ENCODE assay signal across 12 cellular contexts in the genomic region with DNA sequence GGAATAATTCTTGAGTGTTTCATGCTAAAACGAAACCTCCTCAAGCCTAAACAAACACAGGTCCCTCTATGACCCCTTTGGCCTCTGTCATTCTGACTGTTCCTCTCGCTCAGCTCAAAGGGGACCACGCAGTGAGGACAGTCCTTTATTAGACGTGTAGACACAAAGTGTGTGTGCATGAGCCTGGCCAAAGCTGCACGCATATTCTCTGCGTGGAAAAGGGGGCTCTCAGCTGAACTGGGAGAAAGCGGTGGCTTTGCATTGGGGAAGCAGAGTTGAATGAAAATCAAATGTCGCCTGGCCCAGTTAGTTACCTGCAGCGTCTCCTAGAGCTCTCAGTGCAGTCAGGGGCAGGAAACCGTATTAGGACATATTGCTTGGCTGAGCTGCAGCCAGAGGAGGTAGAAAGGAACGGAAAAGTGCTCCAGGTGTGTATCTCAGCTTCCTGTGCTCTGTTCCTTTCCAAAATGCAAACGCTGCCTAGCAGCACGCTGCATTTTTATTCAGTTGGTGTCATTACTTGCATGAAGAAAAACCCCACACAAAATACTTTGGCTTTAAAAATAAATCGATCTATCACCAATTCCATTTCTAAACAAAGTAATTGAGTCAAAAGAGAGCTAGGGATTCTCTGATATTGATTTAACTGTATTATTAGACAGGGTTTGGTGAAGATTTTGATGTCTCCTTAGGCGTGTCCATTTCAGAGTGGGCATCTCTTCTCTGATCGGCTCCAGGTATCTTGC. TPM values are rescaled to one million over a fixed set of nuclear protein-coding genes. Genes with fewer than 3 reads are reported as not detected.
A peak's percentile ranks its signal among the peaks of the same experiment; 100 is the strongest.
DNase-seq lines count a peak whose midpoint lies in the region; ATAC-seq and TF ChIP-seq lines count a peak whose summit lies in the region.
"Had no signal": no experiment of that assay in that cellular context is flagged by ENCODE, and none has a peak within 500 bp of the region (broad histone marks: within the 10 kb centered on the region; RNA-seq: fewer than 3 reads in every experiment).

No MANE protein-coding gene starts in this region.

- DNase-seq in Caco-2: no peak
- peak; percentile 17 for DNase-seq in OCI-LY7 (ENCODE audit: low spot score)
- no peak for DNase-seq in effector memory CD8-positive, alpha-beta T cell
- peak; percentile 76 for DNase-seq in osteoblast (ENCODE audit: insufficient read length, low spot score, missing footprints)
- DNase-seq in 8988T: no peak
- no peak for DNase-seq in iPS-NIHi11 (ENCODE audit: low spot score)

- no peak for TF ChIP-seq CTCF in Caco-2 (IDR thresholded peaks at IDR 0.05; ENCODE audit: insufficient read depth in 1 of 2, low read depth in 1 of 2, low read length in 1 of 2, severe bottlenecking in 1 of 2, unreplicated experiment in 1 of 2)
- TF ChIP-seq CTCF in OCI-LY7 (conservative IDR thresholded peaks at IDR 0.05; ENCODE audit: low read length): no peak
- no peak for TF ChIP-seq CTCF in osteoblast (IDR thresholded peaks at IDR 0.05; ENCODE audit: extremely low read depth, low read depth, low read length)

- H3K27me3 ChIP-seq in Caco-2 (replicated peaks; ENCODE audit: control insufficient read depth, insufficient read depth, low read length) (no peaks in the 10 kb centered on the region), osteoblast (ENCODE audit: insufficient read depth, low read length) (peaks cover 52% of the 10 kb centered on the region)

- H3K9me3 Mint-ChIP-seq in Caco-2 (ENCODE audit: unreplicated experiment): no peaks in the 10 kb centered on the region
- no peaks in the 10 kb centered on the region for H3K9me3 Mint-ChIP-seq in effector memory CD8-positive, alpha-beta T cell

- H3K36me3 Mint-ChIP-seq in Caco-2 (ENCODE audit: insufficient read depth, unreplicated experiment): peaks cover 85% of the 10 kb centered on the region
- H3K36me3 Mint-ChIP-seq in effector memory CD8-positive, alpha-beta T cell (ENCODE audit: insufficient read depth): peaks cover 100% of the 10 kb centered on the region

- POLR2A ChIA-PET in Caco-2 (lab: Charles Lee): interaction anchor here (0.6 kb wide), 1 partner anchor 44 kb away, joined by 4 read pairs; no protein-coding TSS in a partner anchor
- POLR2A ChIA-PET in OCI-LY7 (lab: Charles Lee): no interaction called here

- no peak overlapping the region for H3K27ac ChIP-seq in OCI-LY7 (ENCODE audit: low read depth, low read length, poor library complexity, severe bottlenecking)
- no peak overlapping the region for H3K27ac ChIP-seq in osteoblast (ENCODE audit: low read depth, low read length)
- H3K27ac ChIP-seq: KMS-11 had no signal

- H3K36me3 ChIP-seq in Caco-2 (ENCODE audit: control insufficient read depth, insufficient read depth, low read length): peaks cover 3% of the 10 kb centered on the region
- no peaks in the 10 kb centered on the region for H3K36me3 ChIP-seq in OCI-LY7 (ENCODE audit: insufficient read depth, low read length)
- H3K36me3 ChIP-seq in osteoblast (ENCODE audit: insufficient read depth, low read length): no peaks in the 10 kb centered on the region

- H3K79me2 ChIP-seq in OCI-LY7 (ENCODE audit: insufficient read depth, low read depth, low read length): no peaks in the 10 kb centered on the region
- H3K79me2 ChIP-seq in osteoblast (ENCODE audit: insufficient read depth, low read length): no peaks in the 10 kb centered on the region

- no peaks in the 10 kb centered on the region for H3K9me2 ChIP-seq in OCI-LY7 (ENCODE audit: insufficient read depth, low read length)

- H3K4me3 ChIP-seq in Caco-2 (ENCODE audit: low read depth, low read length) (no peak overlapping the region), OCI-LY7 (ENCODE audit: low read depth, low read length, poor library complexity, severe bottlenecking) (no peak overlapping the region), osteoblast (ENCODE audit: insufficient read depth, low read length) (no peak overlapping the region)

- H3K27ac Mint-ChIP-seq in Caco-2 (ENCODE audit: unreplicated experiment): peak overlapping the region; percentile 34
- H3K27ac Mint-ChIP-seq in effector memory CD8-positive, alpha-beta T cell: peak overlapping the region; percentile 97 to 99

- H3K4me2 ChIP-seq in OCI-LY7 (ENCODE audit: low read length): peak overlapping the region; percentile 40
- H3K4me2 ChIP-seq in osteoblast (ENCODE audit: insufficient read depth, low read length): no peak overlapping the region
- H3K4me2 ChIP-seq: KMS-11 had no signal

- peaks cover 43% of the 10 kb centered on the region for H3K4me1 Mint-ChIP-seq in Caco-2 (ENCODE audit: low read depth, unreplicated experiment)
- H3K4me1 Mint-ChIP-seq in effector memory CD8-positive, alpha-beta T cell (ENCODE audit: low read depth in 2 of 2): peaks cover 64 to 70% of the 10 kb centered on the region in 2 donors

- H3K9me3 ChIP-seq in Caco-2 (no peaks in the 10 kb centered on the region), OCI-LY7 (ENCODE audit: low read length) (no peaks in the 10 kb centered on the region), osteoblast (ENCODE audit: low read depth, low read length) (no peaks in the 10 kb centered on the region)

- no peaks in the 10 kb centered on the region for H4K20me1 ChIP-seq in OCI-LY7 (ENCODE audit: insufficient read depth, low read length)
- H4K20me1 ChIP-seq in osteoblast (ENCODE audit: insufficient read depth, low read length): no peaks in the 10 kb centered on the region

- no peak for ATAC-seq in effector memory CD8-positive, alpha-beta T cell (replicated peaks)
- ATAC-seq in HG03280 (IDR thresholded peaks at IDR 0.05; ENCODE audit: unreplicated experiment) (no peak), HG03175 (IDR thresholded peaks at IDR 0.05; ENCODE audit: unreplicated experiment) (no peak)

- no peaks in the 10 kb centered on the region for H3K27me3 Mint-ChIP-seq in Caco-2 (ENCODE audit: insufficient read depth, unreplicated experiment)
- H3K27me3 Mint-ChIP-seq in effector memory CD8-positive, alpha-beta T cell: no peaks in the 10 kb centered on the region

- CTCF ChIA-PET in Caco-2 (lab: Charles Lee): no interaction called here
- CTCF ChIA-PET in OCI-LY7 (lab: Charles Lee; ENCODE audit: unreplicated experiment): no interaction called here

- H3K4me3 Mint-ChIP-seq in Caco-2 (ENCODE audit: unreplicated experiment): no peak overlapping the region
- peak overlapping the region; percentile 90 to 97 for H3K4me3 Mint-ChIP-seq in effector memory CD8-positive, alpha-beta T cell

- H3K4me1 ChIP-seq in Caco-2 (peaks cover 40% of the 10 kb centered on the region), OCI-LY7 (ENCODE audit: insufficient read depth, low read length, poor library complexity, severe bottlenecking) (peaks cover 21% of the 10 kb centered on the region), osteoblast (ENCODE audit: insufficient read depth, low read length) (no peaks in the 10 kb centered on the region)

- BruUV-seq in Caco-2 (replicated peaks; lab: Mats Ljungman, UMichigan) (no TSS peak), OCI-LY7 (replicated peaks; lab: Mats Ljungman, UMichigan) (no TSS peak)

- H2AFZ ChIP-seq in OCI-LY7 (ENCODE audit: low read length) (peak overlapping the region; percentile 20; the same call in 1 of the 2 replicates), osteoblast (ENCODE audit: low read length) (no peak overlapping the region)

- intact Hi-C loops in Caco-2 (cut with micrococcal nuclease; ENCODE audit: unreplicated experiment): loop anchor here (10.0 kb wide), 1 partner anchor 1245 kb away; no protein-coding TSS in a partner anchor
- intact Hi-C loops in OCI-LY7 (cut with micrococcal nuclease; ENCODE audit: unreplicated experiment): loop anchor here (10.0 kb wide), 1 partner anchor 1145 kb away; no protein-coding TSS in a partner anchor

RNA-seq across cellular contexts. Expression of a gene that starts 4.9 kb away (rescaled TPM):
- 27.7 and 32.0 TPM in 2 replicates for total RNA-seq in Caco-2 (2022)
- total RNA-seq in OCI-LY7 (2014; rRNA removed; shearing (Covaris generic)): not detected in 2 replicates
- total RNA-seq in OCI-LY7 (2022): not detected in 2 replicates
- not detected in 2 replicates for total RNA-seq in osteoblast
- total RNA-seq: chondrocyte, fibroblast of villous mesenchyme, SK-MEL-5 had no signal

Comparison
In these comparisons a context has a peak if more than half of its experiments do, and no peak if none do; other contexts are left out.
1. DNase-seq: peak in OCI-LY7 (single experiment) and osteoblast (single experiment); none in Caco-2 (0 of 2), effector memory CD8-positive, alpha-beta T cell (0 of 3), 8988T (single experiment) and iPS-NIHi11 (single experiment).
2. RNA of a gene that starts 4.9 kb away (total RNA-seq): 27.7 to 32.0 TPM in Caco-2; not detected in OCI-LY7 and not detected in osteoblast; every median in the first group is over 10 times any median in the second.